In genomic region chr1:224631471-224632105, GRCh38 we compare ENCODE assay signal across 25 cellular contexts. TPM values are rescaled to one million over a fixed set of nuclear protein-coding genes. Genes with fewer than 3 reads are reported as not detected.
DNase-seq lines count a peak whose midpoint lies in the region; ATAC-seq, FAIRE-seq and TF ChIP-seq lines count a peak whose summit lies in the region.
"Had no signal": no experiment of that assay in that cellular context is flagged by ENCODE, and none has a peak within 500 bp of the region (broad histone marks: within the 10 kb centered on the region; RNA-seq: fewer than 3 reads in every experiment).

No MANE protein-coding gene starts in this region.

- H3F3A ChIP-seq in SK-N-SH (replicated peaks; ENCODE audit: insufficient read depth) = peaks cover 27% of the 10 kb centered on the region

- H2BK5ac ChIP-seq in H1 (ENCODE audit: low read depth, low read length) = no peak overlapping the region

- 47% methylated on average over 6 of the region's 6 CpGs for WGBS in SK-N-SH (ENCODE audit: low lambda C conversion rate)
- WGBS in H1 (ENCODE audit: extremely low coverage in 1 of 2, insufficient coverage in 1 of 2, insufficient read length in 1 of 2, insufficient replicate concordance in 2 of 2, low coverage in 1 of 2, low lambda C conversion rate in 2 of 2, missing lambda C conversion rate in 1 of 2), 2 experiments = 94% methylated on average over 6 of the region's 6 CpGs; no CpG with 5 or more reads in 1 of the 2 experiments

- H3K36me3 Mint-ChIP-seq in activated CD4-positive, alpha-beta T cell treated with anti-CD3 and anti-CD28 coated beads, Interleukin-2, amount 10 ng/mL, durations not matched to agents 24 days and 14 days (ENCODE audit: low read depth) = no peaks in the 10 kb centered on the region
- H3K36me3 Mint-ChIP-seq: activated CD4-positive, alpha-beta memory T cell treated with anti-CD3 and anti-CD28 coated beads for 36 hours had no signal

- H2BK120ac ChIP-seq in H1 (replicated peaks; ENCODE audit: low read depth, low read length) = no peak overlapping the region

- no peak overlapping the region for H3K56ac ChIP-seq in H1 (replicated peaks; ENCODE audit: insufficient read length, low read depth, low read length)

- H3K27me3 ChIP-seq in SK-N-SH (ENCODE audit: insufficient read depth) (no peaks in the 10 kb centered on the region), H1 (replicated peaks in 1 of 4; ENCODE audit: control insufficient read depth in 3 of 4, extremely low read depth in 1 of 4, insufficient read depth in 3 of 4, low read length in 3 of 4) (no peaks in the 10 kb centered on the region), osteoblast (ENCODE audit: insufficient read depth, low read length) (no peaks in the 10 kb centered on the region)
- H3K27me3 ChIP-seq: hepatocyte, neutrophil, tibial artery had no signal

- peaks cover 17% of the 10 kb centered on the region for H3K27me3 Mint-ChIP-seq in activated CD4-positive, alpha-beta T cell treated with anti-CD3 and anti-CD28 coated beads, Interleukin-2, amount 10 ng/mL, durations not matched to agents 24 days and 14 days

- TF ChIP-seq EP300 in SK-N-SH (IDR thresholded peaks at IDR 0.05; ENCODE audit: borderline replicate concordance in 1 of 2, low read depth in 1 of 2, low read length in 1 of 2) (no peak), H1 (IDR thresholded peaks at IDR 0.05; ENCODE audit: borderline replicate concordance in 1 of 2, low read depth in 2 of 2, low read length in 2 of 2) (no peak)

- 0 out of 2 replicates have a peak overlapping the region, but pooled peaks have one; percentile 6 for H2BK20ac ChIP-seq in H1 (ENCODE audit: low read length)

- no peak for FAIRE-seq in H1 (lab: Jason Lieb, UNC)
- FAIRE-seq: A549, GM19239, HepG2, islet of Langerhans had no signal

- H3K4ac ChIP-seq in H1 (replicated peaks; ENCODE audit: insufficient read length, low read depth, low read length) = no peak overlapping the region

- peaks cover 2% of the 10 kb centered on the region for H3K4me1 Mint-ChIP-seq in activated CD4-positive, alpha-beta T cell treated with anti-CD3 and anti-CD28 coated beads, Interleukin-2, amount 10 ng/mL, durations not matched to agents 24 days and 14 days
- H3K4me1 Mint-ChIP-seq: activated B cell treated with CpG ODN at 0.5 μM for 24 hours had no signal

- intact Hi-C loops in activated CD4-positive, alpha-beta T cell treated with anti-CD3 and anti-CD28 coated beads, Interleukin-2, amount 10 ng/mL, durations not matched to agents 24 days and 14 days (cut with micrococcal nuclease) = no loop called here

- no peak overlapping the region for H2BK15ac ChIP-seq in H1 (ENCODE audit: low read length)

- H3K14ac ChIP-seq in H1 (ENCODE audit: insufficient read length) = no peak overlapping the region

- POLR2A ChIA-PET in SK-N-SH (lab: Yijun Ruan, JAX) (no interaction called here), H1 (lab: Charles Lee; ENCODE audit: partially characterized antibody) (no interaction called here)

- H4K8ac ChIP-seq in H1 (ENCODE audit: extremely low read depth, insufficient read depth, low read length) = no peak overlapping the region

- H3K18ac ChIP-seq in H1 (ENCODE audit: extremely low read depth, low read length) = no peak overlapping the region

- H3K4me3 ChIP-seq in SK-N-SH (ENCODE audit: low read depth in 2 of 2, low read length in 1 of 2) (no peak overlapping the region), H1 (ENCODE audit: extremely low read depth in 1 of 4, insufficient read depth in 2 of 4, low read depth in 3 of 4, low read length in 4 of 4) (no peak overlapping the region), osteoblast (ENCODE audit: insufficient read depth, low read length) (no peak overlapping the region)
- H3K4me3 ChIP-seq: A549, hepatocyte, tibial artery had no signal

- no peaks in the 10 kb centered on the region for H3K9me2 ChIP-seq in SK-N-SH

- no peak overlapping the region for H4K5ac ChIP-seq in H1 (ENCODE audit: insufficient read length, low read depth, low read length)

- no peak overlapping the region for H2AK5ac ChIP-seq in H1 (ENCODE audit: low read depth, low read length)

- H3K36me3 ChIP-seq in SK-N-SH (replicated peaks in 1 of 2; ENCODE audit: control insufficient read depth in 1 of 2, insufficient read depth in 2 of 2, low read length in 1 of 2) (no peaks in the 10 kb centered on the region), H1 (ENCODE audit: control insufficient read depth in 2 of 4, insufficient read depth in 4 of 4, low read length in 3 of 4) (peaks cover 0 to 2% (median 0%) of the 10 kb centered on the region in 4 experiments; a peak in 2 of 8 replicates), osteoblast (ENCODE audit: insufficient read depth, low read length) (no peaks in the 10 kb centered on the region)
- H3K36me3 ChIP-seq: neutrophil, tibial artery had no signal

- TF ChIP-seq POLR2A in H1 (IDR thresholded peaks at IDR 0.05; ENCODE audit: control extremely low read depth in 1 of 2, low read depth in 2 of 2, low read length in 2 of 2) = no peak

- H3K9me3 ChIP-seq in SK-N-SH (no peaks in the 10 kb centered on the region), H1 (ENCODE audit: insufficient read depth in 2 of 2, low read depth in 1 of 2, low read length in 1 of 2) (no peaks in the 10 kb centered on the region), osteoblast (ENCODE audit: low read depth, low read length) (no peaks in the 10 kb centered on the region)
- H3K9me3 ChIP-seq: A549, neutrophil, tibial artery had no signal

- CTCF ChIA-PET in SK-N-SH (lab: Yijun Ruan, JAX) = interaction anchor here (0.6 to 1.9 kb wide), 3 partner anchors 13 to 222 kb away, joined by 3 to 8 read pairs (median 7); no protein-coding TSS in a partner anchor
- CTCF ChIA-PET in H1 (lab: Charles Lee; ENCODE audit: partially characterized antibody) = interaction anchor here (0.6 to 7.8 kb wide), 6 partner anchors 13 to 263 kb away, joined by 3 to 94 read pairs (median 8); partner anchors contain the start of gene CNIH3

- H3K23me2 ChIP-seq in H1 (ENCODE audit: low read depth, low read length) = no peaks in the 10 kb centered on the region

- H3K4me1 ChIP-seq in SK-N-SH (ENCODE audit: control insufficient read depth in 1 of 2, insufficient read depth in 2 of 2, low read depth in 1 of 2, low read length in 1 of 2) = peaks cover 11 to 48% of the 10 kb centered on the region in 2 experiments
- peaks cover 0 to 9% (median 5%) of the 10 kb centered on the region in 4 experiments; a peak in 5 of 7 replicates for H3K4me1 ChIP-seq in H1 (replicated peaks in 1 of 4; ENCODE audit: control insufficient read depth in 3 of 4, insufficient read depth in 4 of 4, low read length in 3 of 4)
- peaks cover 36% of the 10 kb centered on the region for H3K4me1 ChIP-seq in osteoblast (ENCODE audit: insufficient read depth, low read length)
- H3K4me1 ChIP-seq: A549, tibial artery had no signal

- TF ChIP-seq CTCF in SK-N-SH (IDR thresholded peaks at IDR 0.05) (no peak), H1 (IDR thresholded peaks at IDR 0.05; ENCODE audit: control extremely low read depth in 1 of 3, insufficient read depth in 1 of 3, low read depth in 1 of 3, low read length in 3 of 3) (no peak), osteoblast (IDR thresholded peaks at IDR 0.05; ENCODE audit: extremely low read depth, low read depth, low read length) (no peak)

- no peaks in the 10 kb centered on the region for H3K9me3 Mint-ChIP-seq in activated CD4-positive, alpha-beta T cell treated with anti-CD3 and anti-CD28 coated beads, Interleukin-2, amount 10 ng/mL, durations not matched to agents 24 days and 14 days
- H3K9me3 Mint-ChIP-seq: activated B cell treated with CpG ODN at 0.5 μM for 24 hours; activated CD4-positive, alpha-beta memory T cell treated with anti-CD3 and anti-CD28 coated beads for 36 hours; stimulated activated naive CD8-positive, alpha-beta T cell treated with anti-CD3 and anti-CD28 coated beads, Interleukin-15, Interleukin-2, amounts not matched to agents 100 ng/mL and 50 ng/mL, for 24 hours had no signal

- no peak overlapping the region for H3K4me3 Mint-ChIP-seq in activated CD4-positive, alpha-beta T cell treated with anti-CD3 and anti-CD28 coated beads, Interleukin-2, amount 10 ng/mL, durations not matched to agents 24 days and 14 days
- H3K4me3 Mint-ChIP-seq: activated B cell treated with CpG ODN at 0.5 μM for 24 hours; activated CD4-positive, alpha-beta memory T cell treated with anti-CD3 and anti-CD28 coated beads for 36 hours; stimulated activated naive CD8-positive, alpha-beta T cell treated with anti-CD3 and anti-CD28 coated beads, Interleukin-15, Interleukin-2, amounts not matched to agents 100 ng/mL and 50 ng/mL, for 24 hours had no signal

- peak overlapping the region; percentile 62 to 87 for H3K27ac ChIP-seq in SK-N-SH (ENCODE audit: low read depth in 2 of 2, low read length in 1 of 2)
- H3K27ac ChIP-seq in H1 (ENCODE audit: low read depth, low read length) = no peak overlapping the region
- peak overlapping the region; percentile 68 for H3K27ac ChIP-seq in osteoblast (ENCODE audit: low read depth, low read length)
- H3K27ac ChIP-seq: A549, hepatocyte, HL-60, neutrophil, tibial artery had no signal

- no peaks in the 10 kb centered on the region for H4K20me1 ChIP-seq in SK-N-SH (ENCODE audit: insufficient read depth)
- H4K20me1 ChIP-seq in H1 (replicated peaks in 1 of 2; ENCODE audit: control insufficient read depth in 1 of 2, insufficient read depth in 2 of 2, low read length in 2 of 2) = no peaks in the 10 kb centered on the region
- H4K20me1 ChIP-seq in osteoblast (ENCODE audit: insufficient read depth, low read length) = no peaks in the 10 kb centered on the region

- H2AFZ ChIP-seq in SK-N-SH (ENCODE audit: low read depth) (no peak overlapping the region), H1 (ENCODE audit: low read length) (no peak overlapping the region), osteoblast (ENCODE audit: low read length) (no peak overlapping the region)
- H2AFZ ChIP-seq: hepatocyte had no signal

- peaks cover 57% of the 10 kb centered on the region for H3K79me2 ChIP-seq in SK-N-SH (ENCODE audit: insufficient read depth)
- H3K79me2 ChIP-seq in H1 (ENCODE audit: control insufficient read depth in 1 of 2, insufficient read depth in 2 of 2, low read length in 2 of 2) = no peaks in the 10 kb centered on the region
- peaks cover 9% of the 10 kb centered on the region for H3K79me2 ChIP-seq in osteoblast (ENCODE audit: insufficient read depth, low read length)
- H3K79me2 ChIP-seq: hepatocyte had no signal

- DNase-seq in EL = peak; percentile 46
- no peak for DNase-seq in SK-N-SH
- DNase-seq in H1 (ENCODE audit: low read depth in 1 of 2, low spot score in 2 of 2) = no peak
- DNase-seq in osteoblast (ENCODE audit: insufficient read length, low spot score, missing footprints) = no peak
- no peak for DNase-seq in activated gamma-delta T cell treated with Interleukin-2 at 50 U/mL for 16 hours
- no peak for DNase-seq in activated CD4-positive, alpha-beta T cell treated with anti-CD3 and anti-CD28 coated beads, Interleukin-2, amount 10 ng/mL, durations not matched to agents 24 days and 14 days
- no peak for DNase-seq in H4 (ENCODE audit: low spot score)
- DNase-seq: activated B cell treated with CpG ODN at 0.5 μM for 24 hours; activated CD4-positive, alpha-beta memory T cell treated with anti-CD3 and anti-CD28 coated beads for 36 hours; activated effector memory CD4-positive, alpha-beta T cell treated with anti-CD3 and anti-CD28 coated beads, Interleukin-2, amount 50 U/mL, for 16 hours; central memory CD4-positive, alpha-beta T cell; foreskin melanocyte; NCI-H526; RPMI8226; stimulated activated CD4-positive, alpha-beta T cell treated with anti-CD3 and anti-CD28 coated beads, Interleukin-4, amount 100 ng/mL, for 4 hours; tibial artery had no signal

- no peaks in the 10 kb centered on the region for H3K79me1 ChIP-seq in H1 (ENCODE audit: low read depth, low read length)

- ATAC-seq in HG03196 (IDR thresholded peaks at IDR 0.05; ENCODE audit: unreplicated experiment) = no peak
- ATAC-seq: A549, HepG2 had no signal

- no peak overlapping the region for H3K27ac Mint-ChIP-seq in activated CD4-positive, alpha-beta T cell treated with anti-CD3 and anti-CD28 coated beads, Interleukin-2, amount 10 ng/mL, durations not matched to agents 24 days and 14 days
- H3K27ac Mint-ChIP-seq: activated B cell treated with CpG ODN at 0.5 μM for 24 hours; activated CD4-positive, alpha-beta memory T cell treated with anti-CD3 and anti-CD28 coated beads for 36 hours; stimulated activated naive CD8-positive, alpha-beta T cell treated with anti-CD3 and anti-CD28 coated beads, Interleukin-15, Interleukin-2, amounts not matched to agents 100 ng/mL and 50 ng/mL, for 24 hours had no signal

- no peak overlapping the region for H4K91ac ChIP-seq in H1 (replicated peaks; ENCODE audit: insufficient read length, low read length)

- H3K9ac ChIP-seq in SK-N-SH = no peak overlapping the region
- H3K9ac ChIP-seq in H1 (replicated peaks in 1 of 4; ENCODE audit: extremely low read depth in 1 of 4, low read depth in 3 of 4, low read length in 3 of 4) = no peak overlapping the region

- TF ChIP-seq RAD21 in SK-N-SH (IDR thresholded peaks at IDR 0.05; ENCODE audit: low read length) (no peak), H1 (IDR thresholded peaks at IDR 0.05 in 1 of 2, conservative IDR thresholded peaks at IDR 0.05 in 1 of 2; ENCODE audit: low read depth in 2 of 2, low read length in 2 of 2) (no peak)

- 0 out of 2 replicates have a peak overlapping the region, but pooled peaks have one; percentile 10 for H2BK12ac ChIP-seq in H1 (ENCODE audit: low read depth, low read length)

- H3K23ac ChIP-seq in H1 (ENCODE audit: insufficient read length) = no peak overlapping the region

- H3K4me2 ChIP-seq in SK-N-SH (peak overlapping the region; percentile 43; the same call in 1 of the 2 replicates), H1 (ENCODE audit: insufficient read depth in 1 of 2, low read depth in 2 of 2, low read length in 2 of 2) (no peak overlapping the region), osteoblast (ENCODE audit: insufficient read depth, low read length) (peak overlapping the region; percentile 8)
- H3K4me2 ChIP-seq: A549, hepatocyte had no signal

RNA-seq across cellular contexts. Expression of gene CNIH3, which starts 15.5 kb away (rescaled TPM):
- polyA plus RNA-seq in SK-N-SH (2012; rRNA removed) (18.8 and 19.1 TPM in 2 replicates), H1 (2011; rRNA removed) (2.8 and 3.7 TPM in 2 replicates)
- polyA plus RNA-seq in SK-N-SH (2012; cell fraction: cytosol; rRNA removed) = 17.0 and 19.6 TPM in 2 replicates
- polyA plus RNA-seq in SK-N-SH (2012; cell fraction: nucleus; rRNA removed) = 16.5 and 21.3 TPM in 2 replicates
- total RNA-seq in H1 (2021; fragmentation: NEBNext Ultra II Directional; extraction: Animal tissue kit (Norgen Biotek cat#: 25700)) = 4.4 and 5.6 TPM in 2 replicates
- polyA plus RNA-seq in H1 (2011; cell fraction: cytosol; rRNA removed) = 3.0 TPM
- 3.4 TPM for polyA plus RNA-seq in H1 (2011; cell fraction: nucleus; rRNA removed)
- polyA plus RNA-seq in H1 (2012, experiment 1 of 2) = 4.1 to 5.5 TPM (median 4.6 TPM) in 4 replicates
- 3.9 TPM for polyA plus RNA-seq in H1 (2012, experiment 2 of 2)
- polyA plus RNA-seq in H1 (2013, experiment 1 of 2) = 3.9 TPM
- 4.7 TPM for polyA plus RNA-seq in H1 (2013, experiment 2 of 2)
- polyA minus RNA-seq in H1 (2011; rRNA and poly(A)+ RNA removed) = 6.8 and 9.8 TPM in 2 replicates
- 3.7 TPM for polyA minus RNA-seq in H1 (2011; cell fraction: cytosol; rRNA and poly(A)+ RNA removed)
- 9.7 TPM for polyA minus RNA-seq in H1 (2011; cell fraction: nucleus; rRNA and poly(A)+ RNA removed)
- 3.6 and 9.7 TPM in 2 replicates for total RNA-seq in osteoblast
- total RNA-seq in activated CD4-positive, alpha-beta T cell treated with anti-CD3 and anti-CD28 coated beads, Interleukin-2, amount 10 ng/mL, durations not matched to agents 24 days and 14 days = 1.1 TPM in 2 replicates
- total RNA-seq in H4 (2014; rRNA removed; shearing (Covaris generic)) = 0.41 and 2.5 TPM in 2 replicates

Comparison
In these comparisons a context has a peak if more than half of its experiments do, and no peak if none do; other contexts are left out.
1. H3K4me2 ChIP-seq: peak in SK-N-SH (single experiment) and osteoblast (single experiment); none in H1 (0 of 2).